ENCODE assay signal across 22 cellular contexts in the genomic region with DNA sequence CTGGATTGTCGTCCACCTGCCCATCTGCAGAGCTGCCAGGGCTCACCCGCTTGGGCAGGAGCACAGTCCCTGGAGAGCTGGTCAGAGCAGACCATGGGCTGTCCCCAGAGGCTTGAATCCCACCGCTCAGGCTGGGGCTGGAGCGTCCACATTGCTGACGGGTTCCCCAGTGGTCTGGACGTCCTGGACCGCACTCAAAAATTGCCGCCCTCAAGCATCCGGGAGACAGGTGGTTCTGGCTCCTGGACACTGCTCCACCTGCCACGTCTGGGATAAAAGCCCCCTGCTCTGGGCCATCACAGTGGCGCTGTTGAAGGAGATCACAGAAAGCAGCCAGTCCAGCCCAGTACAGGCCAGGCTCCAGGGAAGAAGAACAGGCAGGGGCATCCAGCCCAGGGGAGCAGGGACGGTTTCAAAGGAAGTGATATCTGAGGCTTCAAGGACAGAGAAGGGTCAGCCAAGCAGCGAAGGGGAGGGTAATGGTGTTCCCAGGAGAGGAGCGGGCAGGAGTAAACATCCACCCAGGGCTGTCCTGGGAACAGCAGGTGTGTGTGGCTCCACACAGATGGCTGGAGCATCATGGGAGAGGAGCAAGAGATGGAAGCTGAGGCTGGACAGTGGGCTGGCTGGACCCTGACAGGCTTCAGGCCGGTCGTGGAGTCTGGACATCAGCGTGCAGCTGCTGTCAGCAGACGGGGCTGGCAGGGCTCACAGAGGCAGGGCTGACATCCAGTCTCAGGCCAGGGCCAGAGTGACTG. TPM values are rescaled to one million over a fixed set of nuclear protein-coding genes. Genes with fewer than 3 reads are reported as not detected.
DNase-seq lines count a peak whose midpoint lies in the region; ATAC-seq lines count a peak whose summit lies in the region.
"Had no signal": no experiment of that assay in that cellular context is flagged by ENCODE, and none has a peak within 500 bp of the region (broad histone marks: within the 10 kb centered on the region; RNA-seq: fewer than 3 reads in every experiment).

No MANE protein-coding gene starts in this region.

- H3K4me1 ChIP-seq in skeletal muscle tissue (ENCODE audit: control insufficient read depth in 3 of 3, insufficient read depth in 3 of 3, low read length in 3 of 3): peaks cover 16 to 26% (median 16%) of the 10 kb centered on the region in 3 donors

- H3K9me3 Mint-ChIP-seq in activated T-cell treated with anti-CD3 and anti-CD28 coated beads, Interleukin-2, amount 50 U/mL, for 24 hours: no peaks in the 10 kb centered on the region
- H3K9me3 Mint-ChIP-seq: activated CD4-positive, alpha-beta memory T cell treated with anti-CD3 and anti-CD28 coated beads for 36 hours; central memory CD8-positive, alpha-beta T cell; stimulated activated memory B cell treated with anti-CD40 and anti-IgM and Interleukin-4, amounts not matched to agents 10 μg/mL and 1 μg/mL and 100 μg/mL, for 72 hours had no signal

- H3K4me1 Mint-ChIP-seq in activated T-cell treated with anti-CD3 and anti-CD28 coated beads, Interleukin-2, amount 50 U/mL, for 24 hours (ENCODE audit: low read depth): peaks cover 36% of the 10 kb centered on the region
- peaks cover 12% of the 10 kb centered on the region for H3K4me1 Mint-ChIP-seq in T-helper 17 cell
- H3K4me1 Mint-ChIP-seq: stimulated activated memory B cell treated with anti-CD40 and anti-IgM and Interleukin-4, amounts not matched to agents 10 μg/mL and 1 μg/mL and 100 μg/mL, for 72 hours had no signal

- H3K27me3 ChIP-seq in skeletal muscle tissue (ENCODE audit: control insufficient read depth in 3 of 3, insufficient read depth in 3 of 3, low read length in 3 of 3): no peaks in the 10 kb centered on the region
- H3K27me3 ChIP-seq: transverse colon had no signal

- H3K27ac ChIP-seq in skeletal muscle tissue (ENCODE audit: low read depth, low read length): peak overlapping the region; percentile 54
- H3K27ac ChIP-seq: transverse colon, WERI-Rb-1 had no signal

- peaks cover 9% of the 10 kb centered on the region for H3K27me3 Mint-ChIP-seq in activated T-cell treated with anti-CD3 and anti-CD28 coated beads, Interleukin-2, amount 50 U/mL, for 24 hours
- H3K27me3 Mint-ChIP-seq in T-helper 17 cell: peaks cover 22% of the 10 kb centered on the region
- H3K27me3 Mint-ChIP-seq: central memory CD8-positive, alpha-beta T cell had no signal

- H3K4me3 ChIP-seq in skeletal muscle tissue (ENCODE audit: low read length in 3 of 3): peak overlapping the region; percentile 21 to 52 (median 38)
- H3K4me3 ChIP-seq: transverse colon had no signal

- H3K9me3 ChIP-seq in T-helper 17 cell (ENCODE audit: control insufficient read depth, low read length, poor library complexity, severe bottlenecking): no peaks in the 10 kb centered on the region
- no peaks in the 10 kb centered on the region for H3K9me3 ChIP-seq in skeletal muscle tissue (ENCODE audit: control insufficient read depth in 3 of 3, low read length in 3 of 3)
- H3K9me3 ChIP-seq: transverse colon had no signal

- peak overlapping the region; percentile 50 to 74 (median 51) for H3K9ac ChIP-seq in skeletal muscle tissue (ENCODE audit: low read depth in 1 of 3, low read length in 3 of 3)

- H3K36me3 ChIP-seq in skeletal muscle tissue (ENCODE audit: control insufficient read depth in 3 of 3, insufficient read depth in 3 of 3, low read length in 3 of 3): no peaks in the 10 kb centered on the region
- H3K36me3 ChIP-seq: transverse colon, WERI-Rb-1 had no signal

- peak; percentile 20 for DNase-seq in activated T-cell treated with anti-CD3 and anti-CD28 coated beads, Interleukin-2, amount 50 U/mL, for 24 hours
- no peak for DNase-seq in activated T-cell treated with anti-CD3 and anti-CD28 coated beads, Interleukin-2, amount 50 U/mL, for 48 hours
- DNase-seq in T-helper 17 cell: no peak
- peak; percentile 64 for DNase-seq in left kidney (ENCODE audit: low read depth, low spot score)
- DNase-seq in NCI-H187 (lab: John Stamatoyannopoulos, UW): no peak
- DNase-seq: activated CD4-positive, alpha-beta memory T cell treated with anti-CD3 and anti-CD28 coated beads for 36 hours; CD4-positive, alpha-beta memory T cell; DND-41; hippocampal formation; KG1; NCI-H2171 treated with DMSO at 0.1 percent for 48 hours; NCI-H82; stimulated activated CD4-positive, alpha-beta T cell treated with anti-CD3 and anti-CD28 coated beads, Interleukin-12 subunit alpha, Interleukin-12 subunit beta, amount 100 ng/mL, for 4 hours; SW 1271; transverse colon; WERI-Rb-1 had no signal

- no peaks in the 10 kb centered on the region for H3K36me3 Mint-ChIP-seq in activated T-cell treated with anti-CD3 and anti-CD28 coated beads, Interleukin-2, amount 50 U/mL, for 24 hours (ENCODE audit: low read depth)
- H3K36me3 Mint-ChIP-seq in T-helper 17 cell (ENCODE audit: low read depth): peaks cover 3% of the 10 kb centered on the region
- H3K36me3 Mint-ChIP-seq: activated CD4-positive, alpha-beta memory T cell treated with anti-CD3 and anti-CD28 coated beads for 36 hours; CD4-positive, alpha-beta memory T cell; stimulated activated memory B cell treated with anti-CD40 and anti-IgM and Interleukin-4, amounts not matched to agents 10 μg/mL and 1 μg/mL and 100 μg/mL, for 72 hours had no signal

- H3K27ac Mint-ChIP-seq in activated T-cell treated with anti-CD3 and anti-CD28 coated beads, Interleukin-2, amount 50 U/mL, for 24 hours: peak overlapping the region; percentile 18
- H3K27ac Mint-ChIP-seq in T-helper 17 cell: peak overlapping the region; percentile 24
- H3K27ac Mint-ChIP-seq: activated CD4-positive, alpha-beta memory T cell treated with anti-CD3 and anti-CD28 coated beads for 36 hours; CD4-positive, alpha-beta memory T cell; progenitor cell of endocrine pancreas; stimulated activated memory B cell treated with anti-CD40 and anti-IgM and Interleukin-4, amounts not matched to agents 10 μg/mL and 1 μg/mL and 100 μg/mL, for 72 hours had no signal

- no peak overlapping the region for H3K4me3 Mint-ChIP-seq in activated T-cell treated with anti-CD3 and anti-CD28 coated beads, Interleukin-2, amount 50 U/mL, for 24 hours
- H3K4me3 Mint-ChIP-seq in T-helper 17 cell: no peak overlapping the region
- H3K4me3 Mint-ChIP-seq: activated CD4-positive, alpha-beta memory T cell treated with anti-CD3 and anti-CD28 coated beads for 36 hours; CD4-positive, alpha-beta memory T cell; central memory CD8-positive, alpha-beta T cell; stimulated activated memory B cell treated with anti-CD40 and anti-IgM and Interleukin-4, amounts not matched to agents 10 μg/mL and 1 μg/mL and 100 μg/mL, for 72 hours had no signal

- ATAC-seq in T-helper 17 cell (no peak), HG03442 (IDR thresholded peaks at IDR 0.05; ENCODE audit: unreplicated experiment) (no peak), GM18868 (IDR thresholded peaks at IDR 0.05; ENCODE audit: unreplicated experiment) (no peak)
- ATAC-seq: stimulated activated memory B cell treated with anti-CD40 and anti-IgM and Interleukin-4, amounts not matched to agents 10 μg/mL and 1 μg/mL and 100 μg/mL, for 72 hours had no signal

RNA-seq across cellular contexts. Expression of a gene that starts 21.9 kb away (rescaled TPM):
- total RNA-seq in T-helper 17 cell (100 to 1,000 TPM; 103 to 113 TPM), skeletal muscle tissue (35.0 TPM)

Comparison
In these comparisons a context has a peak if more than half of its experiments do, and no peak if none do; other contexts are left out.
1. DNase-seq: peak in activated T-cell treated with anti-CD3 and anti-CD28 coated beads, Interleukin-2, amount 50 U/mL, for 24 hours (single experiment) and left kidney (single experiment); none in activated T-cell treated with anti-CD3 and anti-CD28 coated beads, Interleukin-2, amount 50 U/mL, for 48 hours (0 of 2), T-helper 17 cell (0 of 3) and NCI-H187 (0 of 2).